In genomic region chr17:8176998-8177731, GRCh38 we compare ENCODE assay signal across 8 cellular contexts. TPM values are rescaled to one million over a fixed set of nuclear protein-coding genes. Genes with fewer than 3 reads are reported as not detected.
A peak's percentile ranks its signal among the peaks of the same experiment; 100 is the strongest.
DNase-seq lines count a peak whose midpoint lies in the region; ATAC-seq and TF ChIP-seq lines count a peak whose summit lies in the region.

No MANE protein-coding gene starts in this region.

- no peak for TF ChIP-seq EP300 in gastroesophageal sphincter (IDR thresholded peaks at IDR 0.05)

- no peaks in the 10 kb centered on the region for H3K9me3 Mint-ChIP-seq in GM23338

- peaks cover 8% of the 10 kb centered on the region for H3F3A ChIP-seq in GM23338 (replicated peaks; ENCODE audit: low read depth)

- 66 to 89% methylated on average over 10 to 11 of the region's 19 CpGs for WGBS in gastroesophageal sphincter (ENCODE audit: low coverage in 1 of 2), 2 donors

- no peak for TF ChIP-seq CTCF in GM23338 (conservative IDR thresholded peaks at IDR 0.05; ENCODE audit: low read depth in 2 of 2)
- TF ChIP-seq CTCF in WERI-Rb-1 (IDR thresholded peaks at IDR 0.05; ENCODE audit: low read depth, low read length): no peak
- no peak for TF ChIP-seq CTCF in gastroesophageal sphincter (IDR thresholded peaks at IDR 0.05)

- H3K27ac Mint-ChIP-seq in GM23338: peak overlapping the region; percentile 87

- H3K27me3 Mint-ChIP-seq in GM23338 (ENCODE audit: insufficient read depth, low read depth, poor library complexity): peaks cover 32% of the 10 kb centered on the region

- H3K36me3 ChIP-seq in GM23338 (ENCODE audit: insufficient read depth) (no peaks in the 10 kb centered on the region), WERI-Rb-1 (no peaks in the 10 kb centered on the region), gastroesophageal sphincter (no peaks in the 10 kb centered on the region)

- H3K27me3 ChIP-seq in GM23338 (ENCODE audit: insufficient read depth) (no peaks in the 10 kb centered on the region), WERI-Rb-1 (ENCODE audit: insufficient read depth, low read depth, severe bottlenecking) (no peaks in the 10 kb centered on the region), gastroesophageal sphincter (no peaks in the 10 kb centered on the region)

- TF ChIP-seq POLR2A in gastroesophageal sphincter (IDR thresholded peaks at IDR 0.05): no peak

- H4K20me1 ChIP-seq in GM23338 (replicated peaks; ENCODE audit: insufficient read depth): no peaks in the 10 kb centered on the region

- no peaks in the 10 kb centered on the region for H3K9me2 ChIP-seq in GM23338 (ENCODE audit: insufficient read depth)

- H3K4me3 ChIP-seq in GM23338: peak overlapping the region; percentile 58
- peak overlapping the region; percentile 65 for H3K4me3 ChIP-seq in WERI-Rb-1 (ENCODE audit: low read depth, low read length)
- peak overlapping the region in 1 of 2 donors; percentile 62 for H3K4me3 ChIP-seq in gastroesophageal sphincter
- H3K4me3 ChIP-seq in skeletal muscle cell (ENCODE audit: low read depth, low read length): peak overlapping the region; percentile 67

- H3K27ac ChIP-seq in GM23338 (ENCODE audit: low read depth) (peak overlapping the region; percentile 45; the same call in 1 of the 2 replicates), WERI-Rb-1 (peak overlapping the region; percentile 89), gastroesophageal sphincter (peak overlapping the region in 3 of 4 donors; percentile 81 to 90 (median 85))

- peak overlapping the region; percentile 91 for H3K4me2 ChIP-seq in GM23338

- ATAC-seq in GM23338 (no peak), gastroesophageal sphincter (no peak), GM19035 (IDR thresholded peaks at IDR 0.05; ENCODE audit: unreplicated experiment) (no peak)

- H3K79me2 ChIP-seq in GM23338 (replicated peaks; ENCODE audit: insufficient read depth): no peaks in the 10 kb centered on the region

- H3K36me3 Mint-ChIP-seq in GM23338 (ENCODE audit: low read depth): no peaks in the 10 kb centered on the region; the same call in 2 of the 3 replicates

- H3K4me3 Mint-ChIP-seq in GM23338: peak overlapping the region; percentile 93

- H3K4me1 ChIP-seq in GM23338 (ENCODE audit: insufficient read depth): peaks cover 19% of the 10 kb centered on the region
- peaks cover 0 to 44% (median 15%) of the 10 kb centered on the region in 3 donors for H3K4me1 ChIP-seq in gastroesophageal sphincter

- peak overlapping the region; percentile 94; the same call in 1 of the 2 replicates for H2AFZ ChIP-seq in GM23338

- H3K4me1 Mint-ChIP-seq in GM23338: peaks cover 30% of the 10 kb centered on the region

- no peak for DNase-seq in GM23338 (ENCODE audit: low spot score)
- peak; percentile 51 for DNase-seq in WERI-Rb-1
- no peak for DNase-seq in skeletal muscle cell (ENCODE audit: low read depth)
- DNase-seq in stimulated activated CD4-positive, alpha-beta T cell treated with anti-CD3 and anti-CD28 coated beads, Interleukin-4, amount 100 ng/mL, for 1 hour: no peak
- no peak for DNase-seq in SW 1271 (lab: John Stamatoyannopoulos, UW)
- no peak for DNase-seq in NCI-H524 treated with DMSO at 0.1 percent for 48 hours (lab: John Stamatoyannopoulos, UW)

- H3K9me3 ChIP-seq in WERI-Rb-1 (ENCODE audit: severe bottlenecking) (no peaks in the 10 kb centered on the region), gastroesophageal sphincter (no peaks in the 10 kb centered on the region)

TF ChIP-seq in GM23338, 12 proteins besides CTCF, POLR2A, EP300 and RAD21 (continues in another document):
- TF ChIP-seq REST (IDR thresholded peaks at IDR 0.05; ENCODE audit: unreplicated experiment): no peak

RNA-seq across cellular contexts. Expression of gene TMEM107, which starts 1.0 kb away (rescaled TPM):
- 11.0 and 20.4 TPM in 2 replicates for total RNA-seq in GM23338 (2014; rRNA removed; shearing (Covaris generic))
- polyA plus RNA-seq in GM23338 (2016; fragmentation: Nextera tagmentation; extraction: Ambion mirVana): 10.8 and 16.3 TPM in 2 replicates
- 10 to 100 TPM; 11.2 to 18.8 (median 15.5) TPM for total RNA-seq in gastroesophageal sphincter

RNA-seq across cellular contexts. Expression of gene BORCS6, which starts 12.8 kb away (rescaled TPM):
- 3.9 and 7.1 TPM in 2 replicates for total RNA-seq in GM23338 (2014; rRNA removed; shearing (Covaris generic))
- polyA plus RNA-seq in GM23338 (2016; fragmentation: Nextera tagmentation; extraction: Ambion mirVana): 1.8 and 2.1 TPM in 2 replicates
- 10 to 100 TPM in 3 of 4 donors, 1 to 10 TPM in 1; 8.1 to 16.1 (median 12.4) TPM for total RNA-seq in gastroesophageal sphincter

RNA-seq across cellular contexts. Expression of gene VAMP2, which starts 14.4 kb away (rescaled TPM):
- total RNA-seq in GM23338 (2014; rRNA removed; shearing (Covaris generic)): 6.9 and 9.8 TPM in 2 replicates
- 25.4 and 32.3 TPM in 2 replicates for polyA plus RNA-seq in GM23338 (2016; fragmentation: Nextera tagmentation; extraction: Ambion mirVana)
- 10 to 100 TPM; 14.6 to 39.8 (median 33.4) TPM for total RNA-seq in gastroesophageal sphincter

RNA-seq across cellular contexts. Expression of gene PER1, which starts 25.0 kb away (rescaled TPM):
- total RNA-seq in GM23338 (2014; rRNA removed; shearing (Covaris generic)): 36.1 and 40.5 TPM in 2 replicates
- 12.2 and 12.4 TPM in 2 replicates for polyA plus RNA-seq in GM23338 (2016; fragmentation: Nextera tagmentation; extraction: Ambion mirVana)
- total RNA-seq in gastroesophageal sphincter: 100 to 1,000 TPM in 3 of 4 donors, 10 to 100 TPM in 1; 67.1 to 188 (median 136) TPM

RNA-seq across cellular contexts. Expression of gene AURKB, which starts 33.2 kb away (rescaled TPM):
- 128 and 135 TPM in 2 replicates for total RNA-seq in GM23338 (2014; rRNA removed; shearing (Covaris generic))
- 202 and 212 TPM in 2 replicates for polyA plus RNA-seq in GM23338 (2016; fragmentation: Nextera tagmentation; extraction: Ambion mirVana)
- 1 to 10 TPM in 2 of 4 donors, under 1 TPM in 2; 0.54 to 5.3 (median 2.4) TPM for total RNA-seq in gastroesophageal sphincter
